18 cellular contexts compared by ENCODE assay signal in the genomic region with DNA sequence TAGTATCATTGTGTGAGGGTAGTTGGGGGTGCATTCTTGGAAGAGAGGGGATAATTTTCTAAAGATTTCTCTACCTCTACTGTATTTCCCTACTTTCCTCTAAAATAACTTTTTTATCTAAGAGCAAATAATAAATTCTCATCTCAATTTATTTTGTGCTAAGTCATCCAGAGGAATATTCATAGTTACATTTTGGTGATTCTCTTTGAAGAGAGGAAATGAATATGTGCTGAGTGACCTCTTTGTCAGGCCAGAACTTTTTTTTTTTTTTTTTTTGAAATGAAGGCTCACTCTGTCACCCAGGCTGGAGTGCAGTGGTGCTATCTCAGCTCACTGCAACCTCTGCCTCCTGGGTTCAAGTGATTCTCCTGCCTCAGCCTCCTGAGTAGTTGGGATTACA. TPM values are rescaled to one million over a fixed set of nuclear protein-coding genes. Genes with fewer than 3 reads are reported as not detected.
DNase-seq lines count a peak whose midpoint lies in the region; ATAC-seq, FAIRE-seq and TF ChIP-seq lines count a peak whose summit lies in the region.
"Had no signal": no experiment of that assay in that cellular context is flagged by ENCODE, and none has a peak within 500 bp of the region (broad histone marks: within the 10 kb centered on the region; RNA-seq: fewer than 3 reads in every experiment).

No MANE protein-coding gene starts in this region.

- dilution Hi-C loops in endothelial cell of umbilical vein (cut with MboI; ENCODE audit: extremely low pct_ligation_motif_present, low sequenced_read_pairs): no loop called here

- peak overlapping the region; percentile 64 for H2BK12ac ChIP-seq in trophoblast cell (ENCODE audit: low read length)

- H3K9me3 ChIP-seq in RWPE2 (ENCODE audit: severe bottlenecking) (no peaks in the 10 kb centered on the region), endothelial cell of umbilical vein (replicated peaks; ENCODE audit: control insufficient read depth, insufficient read depth, low read length) (no peaks in the 10 kb centered on the region), trophoblast cell (ENCODE audit: insufficient read depth, low read depth, low read length) (no peaks in the 10 kb centered on the region), heart right ventricle (peaks cover 0 to 3% (median 0%) of the 10 kb centered on the region in 11 donors)
- H3K9me3 ChIP-seq: BLaER1 treated with 17β-estradiol and CSF1 and Interleukin-3, amounts not matched to agents 10 nM and 100 nM had no signal

- DNase-seq in ELR (ENCODE audit: low read depth) (peak; percentile 73), RWPE2 (ENCODE audit: low spot score) (no peak), endothelial cell of umbilical vein (ENCODE audit: low read depth, low spot score) (no peak), trophoblast cell (no peak), posterior vena cava (ENCODE audit: low spot score) (no peak), heart right ventricle (no peak), RKO (ENCODE audit: low spot score) (no peak)
- DNase-seq: DMS153, NCI-H2107, NCI-H345, NCI-H69, PC-9 had no signal

- intact Hi-C loops in endothelial cell of umbilical vein (cut with micrococcal nuclease) (no loop called here), posterior vena cava (cut with DNase I) (no loop called here), heart right ventricle (cut with DNase I) (no loop called here)

- H3K4me1 ChIP-seq in RWPE2 (ENCODE audit: insufficient read depth, poor library complexity, severe bottlenecking): peaks cover 37% of the 10 kb centered on the region
- H3K4me1 ChIP-seq in endothelial cell of umbilical vein (ENCODE audit: control insufficient read depth, extremely low read depth, insufficient read depth, low read length): no peaks in the 10 kb centered on the region
- peaks cover 9 to 14% of the 10 kb centered on the region in 2 experiments for H3K4me1 ChIP-seq in trophoblast cell (ENCODE audit: control insufficient read depth in 1 of 2, insufficient read depth in 2 of 2, low read length in 2 of 2)
- peaks cover 0 to 34% (median 8%) of the 10 kb centered on the region in 9 donors for H3K4me1 ChIP-seq in heart right ventricle

- H4K12ac ChIP-seq in trophoblast cell (ENCODE audit: low read depth, low read length): no peak overlapping the region

- peak overlapping the region; percentile 33 for H2BK120ac ChIP-seq in trophoblast cell (ENCODE audit: insufficient read depth, low read length, poor library complexity)

- H3K14ac ChIP-seq in trophoblast cell (ENCODE audit: low read length): no peak overlapping the region

- no peak for TF ChIP-seq POLR2A in endothelial cell of umbilical vein (IDR thresholded peaks at IDR 0.05; ENCODE audit: low read depth, low read length)

- no peaks in the 10 kb centered on the region for H4K20me1 ChIP-seq in endothelial cell of umbilical vein (replicated peaks; ENCODE audit: control insufficient read depth, extremely low read depth, insufficient read depth, low read length)
- H4K20me1 ChIP-seq: BLaER1 treated with 17β-estradiol and CSF1 and Interleukin-3, amounts not matched to agents 10 nM and 100 nM had no signal

- CTCF ChIA-PET in endothelial cell of umbilical vein (lab: Charles Lee): interaction anchor here (0.6 to 1.9 kb wide), 2 partner anchors 158 to 323 kb away, joined by 4 to 6 read pairs; no protein-coding TSS in a partner anchor

- POLR2A ChIA-PET in endothelial cell of umbilical vein (lab: Charles Lee): no interaction called here

- H3K27me3 ChIP-seq in RWPE2 (ENCODE audit: insufficient read depth, poor library complexity, severe bottlenecking) (no peaks in the 10 kb centered on the region), endothelial cell of umbilical vein (ENCODE audit: control insufficient read depth in 2 of 2, insufficient read depth in 2 of 2, low read length in 2 of 2) (no peaks in the 10 kb centered on the region), trophoblast cell (ENCODE audit: insufficient read depth, low read length) (no peaks in the 10 kb centered on the region), heart right ventricle (no peaks in the 10 kb centered on the region)
- H3K27me3 ChIP-seq: BLaER1 treated with 17β-estradiol and CSF1 and Interleukin-3, amounts not matched to agents 10 nM and 100 nM had no signal

- no peak overlapping the region for H3K18ac ChIP-seq in trophoblast cell (ENCODE audit: low read length)

- TF ChIP-seq CTCF in RWPE2 (IDR thresholded peaks at IDR 0.05; ENCODE audit: poor library complexity, severe bottlenecking) (no peak), endothelial cell of umbilical vein (IDR thresholded peaks at IDR 0.05; ENCODE audit: extremely low read depth in 1 of 2, insufficient read depth in 1 of 2, low read depth in 1 of 2, low read length in 2 of 2) (no peak), heart right ventricle (IDR thresholded peaks at IDR 0.05) (no peak)

- peak overlapping the region; percentile 98 for H3K27ac ChIP-seq in RWPE2 (ENCODE audit: poor library complexity, severe bottlenecking)
- H3K27ac ChIP-seq in endothelial cell of umbilical vein (ENCODE audit: insufficient read depth, low read depth, low read length): no peak overlapping the region
- no peak overlapping the region for H3K27ac ChIP-seq in trophoblast cell (ENCODE audit: low read depth, low read length)
- H3K27ac ChIP-seq in heart right ventricle: peak overlapping the region in 1 of 10 donors; percentile 81
- H3K27ac ChIP-seq: BLaER1 treated with 17β-estradiol and CSF1 and Interleukin-3, amounts not matched to agents 10 nM and 100 nM had no signal

- no peak for FAIRE-seq in endothelial cell of umbilical vein (lab: Jason Lieb, UNC)
- FAIRE-seq: GM12878, HTR-8/SVneo had no signal

- H2AK5ac ChIP-seq in trophoblast cell (ENCODE audit: low read length): no peak overlapping the region

- H4K91ac ChIP-seq in trophoblast cell (ENCODE audit: low read depth, low read length): peak overlapping the region; percentile 47

- H3K4me3 ChIP-seq in RWPE2 (ENCODE audit: severe bottlenecking) (no peak overlapping the region), endothelial cell of umbilical vein (replicated peaks in 1 of 3; ENCODE audit: insufficient read depth in 1 of 3, low read depth in 1 of 3, low read length in 3 of 3) (no peak overlapping the region), trophoblast cell (ENCODE audit: low read depth, low read length) (no peak overlapping the region), heart right ventricle (no peak overlapping the region)
- H3K4me3 ChIP-seq: BLaER1 treated with 17β-estradiol and CSF1 and Interleukin-3, amounts not matched to agents 10 nM and 100 nM; GM12878; PC-9 had no signal

- no peak overlapping the region for H3K4me2 ChIP-seq in endothelial cell of umbilical vein (ENCODE audit: insufficient read depth, low read length)
- no peak overlapping the region for H3K4me2 ChIP-seq in trophoblast cell (ENCODE audit: low read length)
- H3K4me2 ChIP-seq: PC-9 had no signal

- no peak overlapping the region for H2AFZ ChIP-seq in endothelial cell of umbilical vein (ENCODE audit: low read depth, low read length)
- H2AFZ ChIP-seq in trophoblast cell (ENCODE audit: insufficient read depth, low read length, poor library complexity): no peak overlapping the region
- H2AFZ ChIP-seq: PC-9 had no signal

- H3K79me1 ChIP-seq in trophoblast cell (ENCODE audit: low read length): peaks cover 22% of the 10 kb centered on the region

- no peak overlapping the region for H3K9ac ChIP-seq in endothelial cell of umbilical vein (replicated peaks; ENCODE audit: extremely low read depth, insufficient read depth, low read length)
- H3K9ac ChIP-seq in trophoblast cell (ENCODE audit: low read length): no peak overlapping the region
- H3K9ac ChIP-seq: BLaER1 treated with 17β-estradiol and CSF1 and Interleukin-3, amounts not matched to agents 10 nM and 100 nM had no signal

- H3K36me3 ChIP-seq in RWPE2 (ENCODE audit: low read depth) (no peaks in the 10 kb centered on the region), endothelial cell of umbilical vein (ENCODE audit: control insufficient read depth in 2 of 2, extremely low read depth in 1 of 2, insufficient read depth in 2 of 2, low read length in 2 of 2) (no peaks in the 10 kb centered on the region), trophoblast cell (ENCODE audit: control insufficient read depth in 1 of 2, insufficient read depth in 2 of 2, low read length in 2 of 2) (no peaks in the 10 kb centered on the region), heart right ventricle (no peaks in the 10 kb centered on the region)
- H3K36me3 ChIP-seq: BLaER1 treated with 17β-estradiol and CSF1 and Interleukin-3, amounts not matched to agents 10 nM and 100 nM had no signal

- no TSS peak for BruUV-seq in endothelial cell of umbilical vein (replicated peaks; lab: Mats Ljungman, UMichigan)

- H3K23ac ChIP-seq in trophoblast cell (ENCODE audit: low read length): no peak overlapping the region

- no peaks in the 10 kb centered on the region for H3K9me1 ChIP-seq in endothelial cell of umbilical vein (replicated peaks; ENCODE audit: control insufficient read depth, extremely low read depth, insufficient read depth, low read length)

- H3K79me2 ChIP-seq in endothelial cell of umbilical vein (ENCODE audit: control insufficient read depth, insufficient read depth, low read length) (no peaks in the 10 kb centered on the region), trophoblast cell (ENCODE audit: control insufficient read depth, insufficient read depth, low read length, poor library complexity) (peaks cover 5% of the 10 kb centered on the region)

- H4K8ac ChIP-seq in trophoblast cell (ENCODE audit: low read depth, low read length): no peak overlapping the region

- ATAC-seq in RWPE2 (ENCODE audit: low read depth) (no peak), GM21529 (IDR thresholded peaks at IDR 0.05; ENCODE audit: unreplicated experiment) (no peak), heart right ventricle (no peak)
- ATAC-seq: GM12878, HCT116, Right ventricle myocardium inferior had no signal

- no peak overlapping the region for H2BK5ac ChIP-seq in trophoblast cell (ENCODE audit: low read depth, low read length, poor library complexity)

- no peak overlapping the region for H3K4ac ChIP-seq in trophoblast cell (ENCODE audit: low read depth, low read length)

TF ChIP-seq in endothelial cell of umbilical vein, 7 proteins besides CTCF, POLR2A, EP300 and RAD21 (continues in another document):
- peak; percentile 10 for TF ChIP-seq FOS (IDR thresholded peaks at IDR 0.05; ENCODE audit: borderline replicate concordance, insufficient read depth, low read length)

RNA-seq across cellular contexts. Expression of a gene that starts 15.1 kb away (rescaled TPM):
- total RNA-seq in endothelial cell of umbilical vein (59.3 and 77.2 TPM in 2 replicates), posterior vena cava (1,000 to 10,000 TPM in 1 of 2 donors, 100 to 1,000 TPM in 1; 294 to 1,773 TPM), heart right ventricle (100 to 1,000 TPM in 5 of 10 donors, 10 to 100 TPM in 5; 38.6 to 223 (median 99.3) TPM)
- polyA plus RNA-seq in endothelial cell of umbilical vein (18.5 and 28.4 TPM in 2 replicates), heart right ventricle (10 to 100 TPM; 19.8 to 28.7 TPM)
- 30.5 and 33.6 TPM in 2 replicates for polyA plus RNA-seq in endothelial cell of umbilical vein (2011; cell fraction: cytosol; rRNA removed)
- polyA plus RNA-seq in endothelial cell of umbilical vein (2011; cell fraction: nucleus; rRNA removed): 26.1 and 32.0 TPM in 2 replicates
- 60.7 and 70.8 TPM in 2 replicates for polyA plus RNA-seq in endothelial cell of umbilical vein (2012)
- polyA minus RNA-seq in endothelial cell of umbilical vein: 41.9 and 60.5 TPM in 2 replicates
- not detected for polyA minus RNA-seq in endothelial cell of umbilical vein (2011; cell fraction: cytosol; rRNA and poly(A)+ RNA removed)
- 15.3 and 24.0 TPM in 2 replicates for polyA minus RNA-seq in endothelial cell of umbilical vein (2011; cell fraction: nucleus; rRNA and poly(A)+ RNA removed)
- polyA plus RNA-seq in trophoblast cell (2013): 175 and 183 TPM in 2 replicates
